In the genomic region with DNA sequence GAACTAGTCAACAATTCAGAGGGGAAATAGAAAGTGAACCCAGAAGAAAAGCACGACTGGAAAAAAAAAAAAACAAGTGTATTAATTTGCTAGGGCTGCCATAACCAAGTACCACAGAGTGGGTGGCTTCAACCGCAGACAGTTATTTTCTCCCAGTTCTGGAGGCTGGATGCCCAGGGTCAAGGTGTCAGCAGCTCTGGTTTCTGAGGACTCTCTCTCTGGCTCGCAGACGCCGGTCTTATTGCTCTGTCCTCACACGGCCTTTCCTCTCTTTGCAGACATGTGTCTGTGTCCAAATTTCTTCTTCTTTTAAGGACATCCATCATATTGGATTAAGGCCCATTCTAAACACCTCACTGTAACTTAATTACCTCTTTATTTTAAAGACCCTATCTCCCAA, we compare ENCODE assay signal across 33 cellular contexts.
"Had no signal": no experiment of that assay in that cellular context is flagged by ENCODE, and none has a peak within 500 bp of the region (broad histone marks: within the 10 kb centered on the region; RNA-seq: fewer than 3 reads in every experiment).

No MANE protein-coding gene starts in this region.

- H3K27ac Mint-ChIP-seq: activated B cell treated with CpG ODN at 0.5 μM for 24 hours; activated CD4-positive, alpha-beta memory T cell treated with anti-CD3 and anti-CD28 coated beads for 36 hours; activated naive CD4-positive, alpha-beta T cell treated with anti-CD3 and anti-CD28 coated beads for 36 hours; activated naive CD4-positive, alpha-beta T cell treated with anti-CD3 and anti-CD28 coated beads, Interleukin-2, amount 50 U/mL, for 72 hours; activated T-helper 1 cell treated with anti-CD3 and anti-CD28 coated beads, Interleukin-12 subunit alpha, Interleukin-12 subunit beta, Interleukin-2, Interleukin-4 antibody, amounts not matched to agents 30 ng/mL and 10 ng/mL and 1 ng/mL, durations not matched to agents 14 hours and 24 hours and 36 hours; brain had no signal

- DNase-seq: activated B cell treated with CpG ODN at 0.5 μM for 24 hours; activated CD4-positive, alpha-beta memory T cell treated with anti-CD3 and anti-CD28 coated beads for 36 hours; activated CD4-positive, alpha-beta T cell treated with anti-CD3 and anti-CD28 coated beads for 4 hours; activated CD4-positive, alpha-beta T cell treated with anti-CD3 and anti-CD28 coated beads, Interleukin-2, amount 50 U/mL, for 1 hour; activated CD4-positive, CD25-positive, alpha-beta regulatory T cell treated with anti-CD3 and anti-CD28 coated beads, Interleukin-2, amount 50 U/mL, for 72 hours; activated gamma-delta T cell treated with Interleukin-2 at 50 U/mL for 16 hours; activated naive CD4-positive, alpha-beta T cell treated with anti-CD3 and anti-CD28 coated beads for 36 hours; activated T-cell treated with anti-CD3 and anti-CD28 coated beads for 4 hours; activated T-cell treated with anti-CD3 and anti-CD28 coated beads, Interleukin-2, amount 50 U/mL, for 4 hours; anterior cingulate cortex; caudate nucleus; cerebellar nuclear complex; NCI-H1092 treated with DMSO at 0.1 percent for 48 hours; NCI-H1417; NCI-H146; NCI-H187; NCI-H2029 treated with DMSO at 0.1 percent for 48 hours; NCI-H2107; NCI-H2171; NCI-H510A; NCI-H526; NCI-H748 treated with DMSO at 0.1 percent for 48 hours; RPMI8226; SIG-M5; SW 1271; T-helper 1 cell; T-helper 2 cell; T-helper 9 cell had no signal

- H3K36me3 Mint-ChIP-seq: activated CD4-positive, alpha-beta memory T cell treated with anti-CD3 and anti-CD28 coated beads for 36 hours; activated naive CD4-positive, alpha-beta T cell treated with anti-CD3 and anti-CD28 coated beads, Interleukin-2, amount 50 U/mL, for 72 hours; brain had no signal

- H3K4me3 Mint-ChIP-seq: activated B cell treated with CpG ODN at 0.5 μM for 24 hours; activated CD4-positive, alpha-beta memory T cell treated with anti-CD3 and anti-CD28 coated beads for 36 hours; activated naive CD4-positive, alpha-beta T cell treated with anti-CD3 and anti-CD28 coated beads for 36 hours; activated T-cell treated with anti-CD3 and anti-CD28 coated beads, Interleukin-2, amount 50 U/mL, for 4 hours; activated T-helper 1 cell treated with anti-CD3 and anti-CD28 coated beads, Interleukin-12 subunit alpha, Interleukin-12 subunit beta, Interleukin-2, Interleukin-4 antibody, amounts not matched to agents 30 ng/mL and 10 ng/mL and 1 ng/mL, durations not matched to agents 14 hours and 24 hours and 36 hours; brain had no signal

- H3K9me3 Mint-ChIP-seq: activated B cell treated with CpG ODN at 0.5 μM for 24 hours; activated T-helper 1 cell treated with anti-CD3 and anti-CD28 coated beads, Interleukin-12 subunit alpha, Interleukin-12 subunit beta, Interleukin-2, Interleukin-4 antibody, amounts not matched to agents 30 ng/mL and 10 ng/mL and 1 ng/mL, durations not matched to agents 14 hours and 24 hours and 36 hours had no signal

- H3K27ac ChIP-seq: VCaP had no signal

- H3K4me3 ChIP-seq: K562 had no signal
